ENCODE assay signal across 8 cellular contexts in the genomic region with DNA sequence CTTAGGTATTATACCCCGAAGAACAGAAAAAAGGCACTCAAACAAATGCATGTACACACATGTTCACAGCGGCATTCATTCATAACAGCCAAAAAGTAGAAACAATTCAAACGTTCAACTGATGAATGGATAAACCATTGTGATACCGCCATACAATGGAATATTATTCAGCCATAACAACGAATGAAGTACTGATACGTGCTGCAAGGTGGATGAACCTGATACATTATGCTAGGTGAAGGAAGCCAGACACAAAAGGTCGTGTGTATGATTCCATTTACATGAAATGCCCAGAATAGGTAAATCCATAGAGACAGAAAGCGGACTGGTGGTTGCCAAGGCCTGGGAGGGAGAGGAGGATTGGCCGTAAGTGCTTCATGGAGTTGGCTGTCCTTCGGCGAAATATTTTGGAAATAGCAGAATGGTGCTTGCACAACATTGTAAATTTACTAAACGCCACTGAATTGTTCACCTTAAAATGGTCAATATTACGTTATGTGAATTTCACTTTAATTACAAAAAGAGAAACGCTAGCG.
A peak's percentile ranks its signal among the peaks of the same experiment; 100 is the strongest.
DNase-seq lines count a peak whose midpoint lies in the region; ATAC-seq and TF ChIP-seq lines count a peak whose summit lies in the region.

No MANE protein-coding gene starts in this region.

- peak; percentile 2 for ATAC-seq in GM18858 (IDR thresholded peaks at IDR 0.05; ENCODE audit: unreplicated experiment)
- ATAC-seq in HG03095 (IDR thresholded peaks at IDR 0.05; ENCODE audit: unreplicated experiment), result peak; percentile 11
- ATAC-seq in esophagus mucosa, result peak; percentile 5

- peak overlapping the region; percentile 95 for H2AFZ ChIP-seq in neural cell (ENCODE audit: low read depth, low read length)

- TF ChIP-seq RAD21 in neural cell (conservative IDR thresholded peaks at IDR 0.05), result no peak

- DNase-seq in Ammon's horn (ENCODE audit: low spot score) (peak; percentile 55), SK-N-MC (ENCODE audit: low read depth, low spot score) (no peak), RPMI8226 (no peak)
- no peak for DNase-seq in central memory CD4-positive, alpha-beta T cell

- H3K27me3 ChIP-seq in neural cell (ENCODE audit: insufficient read depth, low read depth, low read length), result no peaks in the 10 kb centered on the region

- no peak for TF ChIP-seq CTCF in neural cell (IDR thresholded peaks at IDR 0.05; ENCODE audit: poor library complexity, severe bottlenecking)

- H3K36me3 ChIP-seq in SK-N-MC (ENCODE audit: insufficient read depth, low read length) (peaks cover 28% of the 10 kb centered on the region), neural cell (ENCODE audit: insufficient read depth, low read length) (peaks cover 8% of the 10 kb centered on the region)

- peak overlapping the region; percentile 91 for H3K4me3 ChIP-seq in SK-N-MC
- H3K4me3 ChIP-seq in neural cell (ENCODE audit: low read length), result peak overlapping the region; percentile 78

- H3K27ac ChIP-seq in SK-N-MC (no peak overlapping the region), neural cell (ENCODE audit: low read length) (peak overlapping the region; percentile 93)

- H3K4me2 ChIP-seq in neural cell (ENCODE audit: low read length), result peak overlapping the region; percentile 12

- H3K9me2 ChIP-seq in neural cell (ENCODE audit: insufficient read depth, low read length), result no peaks in the 10 kb centered on the region

- H4K20me1 ChIP-seq in neural cell (ENCODE audit: insufficient read depth), result no peaks in the 10 kb centered on the region

- H3K9ac ChIP-seq in SK-N-MC (ENCODE audit: insufficient read length) (peak overlapping the region; percentile 68), neural cell (ENCODE audit: low read length) (peak overlapping the region; percentile 78)

- H3K9me3 ChIP-seq in SK-N-MC (ENCODE audit: low read depth, low read length), result no peaks in the 10 kb centered on the region
- H3K9me3 ChIP-seq in neural cell (ENCODE audit: low read length), result no peaks in the 10 kb centered on the region

- H3K79me2 ChIP-seq in neural cell (replicated peaks; ENCODE audit: insufficient read depth, low read length), result peaks cover 21% of the 10 kb centered on the region

- H3F3A ChIP-seq in neural cell (ENCODE audit: insufficient read depth, low read length, poor library complexity, severe bottlenecking), result no peaks in the 10 kb centered on the region

- no peak for TF ChIP-seq EP300 in neural cell (conservative IDR thresholded peaks at IDR 0.05; ENCODE audit: poor library complexity, severe bottlenecking)

TF ChIP-seq in neural cell, 6 proteins besides CTCF, POLR2A, EP300 and RAD21:
- TF ChIP-seq TAF1 (IDR thresholded peaks at IDR 0.05; ENCODE audit: low read depth) (no peak), MXI1 (conservative IDR thresholded peaks at IDR 0.05; ENCODE audit: poor library complexity, severe bottlenecking) (no peak), EZH2 (IDR thresholded peaks at IDR 0.05; ENCODE audit: borderline replicate concordance, insufficient read depth, low read length, poor library complexity, severe bottlenecking) (no peak), SMC3 (conservative IDR thresholded peaks at IDR 0.05; ENCODE audit: poor library complexity) (no peak), POLR2AphosphoS5 (IDR thresholded peaks at IDR 0.05) (no peak)
- TF ChIP-seq, protein P1, sequence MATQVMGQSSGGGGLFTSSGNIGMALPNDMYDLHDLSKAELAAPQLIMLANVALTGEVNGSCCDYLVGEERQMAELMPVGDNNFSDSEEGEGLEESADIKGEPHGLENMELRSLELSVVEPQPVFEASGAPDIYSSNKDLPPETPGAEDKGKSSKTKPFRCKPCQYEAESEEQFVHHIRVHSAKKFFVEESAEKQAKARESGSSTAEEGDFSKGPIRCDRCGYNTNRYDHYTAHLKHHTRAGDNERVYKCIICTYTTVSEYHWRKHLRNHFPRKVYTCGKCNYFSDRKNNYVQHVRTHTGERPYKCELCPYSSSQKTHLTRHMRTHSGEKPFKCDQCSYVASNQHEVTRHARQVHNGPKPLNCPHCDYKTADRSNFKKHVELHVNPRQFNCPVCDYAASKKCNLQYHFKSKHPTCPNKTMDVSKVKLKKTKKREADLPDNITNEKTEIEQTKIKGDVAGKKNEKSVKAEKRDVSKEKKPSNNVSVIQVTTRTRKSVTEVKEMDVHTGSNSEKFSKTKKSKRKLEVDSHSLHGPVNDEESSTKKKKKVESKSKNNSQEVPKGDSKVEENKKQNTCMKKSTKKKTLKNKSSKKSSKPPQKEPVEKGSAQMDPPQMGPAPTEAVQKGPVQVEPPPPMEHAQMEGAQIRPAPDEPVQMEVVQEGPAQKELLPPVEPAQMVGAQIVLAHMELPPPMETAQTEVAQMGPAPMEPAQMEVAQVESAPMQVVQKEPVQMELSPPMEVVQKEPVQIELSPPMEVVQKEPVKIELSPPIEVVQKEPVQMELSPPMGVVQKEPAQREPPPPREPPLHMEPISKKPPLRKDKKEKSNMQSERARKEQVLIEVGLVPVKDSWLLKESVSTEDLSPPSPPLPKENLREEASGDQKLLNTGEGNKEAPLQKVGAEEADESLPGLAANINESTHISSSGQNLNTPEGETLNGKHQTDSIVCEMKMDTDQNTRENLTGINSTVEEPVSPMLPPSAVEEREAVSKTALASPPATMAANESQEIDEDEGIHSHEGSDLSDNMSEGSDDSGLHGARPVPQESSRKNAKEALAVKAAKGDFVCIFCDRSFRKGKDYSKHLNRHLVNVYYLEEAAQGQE (IDR thresholded peaks at IDR 0.05; ENCODE audit: borderline replicate concordance), result no peak
TF ChIP-seq in neural cell: peak in this region for 0.
